ENCODE assay signal across 21 cellular contexts in the genomic region with DNA sequence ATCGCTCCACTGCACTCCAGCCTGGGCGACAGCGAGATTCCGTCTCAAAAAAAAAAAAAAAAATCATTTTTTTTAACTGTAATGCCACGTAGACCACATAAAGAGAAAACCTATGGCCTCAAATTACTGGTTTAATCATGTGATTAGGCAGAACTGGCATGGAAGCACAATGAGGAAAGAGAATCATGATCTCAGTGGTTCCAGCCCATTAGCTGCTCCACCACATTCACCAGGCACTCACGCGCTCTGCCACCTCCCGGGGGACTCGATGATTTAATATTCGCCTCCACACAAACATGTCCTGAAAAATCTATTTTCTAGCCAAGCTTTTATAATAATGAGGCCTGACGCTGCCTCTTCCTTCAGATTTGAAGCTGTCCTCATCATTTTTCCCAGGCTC.
"Had no signal": no experiment of that assay in that cellular context is flagged by ENCODE, and none has a peak within 500 bp of the region (broad histone marks: within the 10 kb centered on the region; RNA-seq: fewer than 3 reads in every experiment).

No MANE protein-coding gene starts in this region.

- H3K4me3 ChIP-seq: adrenal gland, left lung, spleen, upper lobe of right lung had no signal

- H3K27me3 Mint-ChIP-seq: stimulated activated memory B cell treated with anti-CD40 and anti-IgM and Interleukin-4, amounts not matched to agents 10 μg/mL and 1 μg/mL and 100 μg/mL, for 72 hours had no signal

- ATAC-seq: activated CD8-positive, alpha-beta T cell treated with anti-CD3 and anti-CD28 coated beads, Interleukin-2, amount 10 ng/mL, durations not matched to agents 7 days and 5 days; esophagus mucosa; left lung; stimulated activated memory B cell treated with anti-CD40 and anti-IgM and Interleukin-4, amounts not matched to agents 10 μg/mL and 1 μg/mL and 100 μg/mL, for 72 hours; upper lobe of right lung had no signal

- H3K27ac Mint-ChIP-seq: activated CD4-positive, alpha-beta T cell treated with anti-CD3 and anti-CD28 coated beads, Interleukin-2, amount 10 ng/mL, durations not matched to agents 24 days and 14 days; activated CD8-positive, alpha-beta T cell treated with anti-CD3 and anti-CD28 coated beads, Interleukin-2, amount 10 ng/mL, durations not matched to agents 7 days and 5 days; activated T-cell treated with anti-CD3 and anti-CD28 coated beads, Interleukin-2, amount 50 U/mL, for 24 hours; nephron; stimulated activated memory B cell treated with anti-CD40 and anti-IgM and Interleukin-4, amounts not matched to agents 10 μg/mL and 1 μg/mL and 100 μg/mL, for 72 hours had no signal

- H3K4me1 Mint-ChIP-seq: activated CD4-positive, alpha-beta T cell treated with anti-CD3 and anti-CD28 coated beads, Interleukin-2, amount 10 ng/mL, durations not matched to agents 24 days and 14 days; nephron; stimulated activated memory B cell treated with anti-CD40 and anti-IgM and Interleukin-4, amounts not matched to agents 10 μg/mL and 1 μg/mL and 100 μg/mL, for 72 hours had no signal

- H3K9me3 ChIP-seq: adrenal gland, left lung, upper lobe of right lung had no signal

- DNase-seq: activated CD4-positive, alpha-beta T cell treated with anti-CD3 and anti-CD28 coated beads, Interleukin-2, amount 10 ng/mL, durations not matched to agents 24 days and 14 days; activated CD4-positive, CD25-positive, alpha-beta regulatory T cell; activated CD8-positive, alpha-beta T cell treated with anti-CD3 and anti-CD28 coated beads, Interleukin-2, amount 10 ng/mL, durations not matched to agents 7 days and 5 days; activated naive CD4-positive, alpha-beta T cell treated with anti-CD3 and anti-CD28 coated beads, Interleukin-2, amount 50 U/mL, for 16 hours; activated T-cell treated with anti-CD3 and anti-CD28 coated beads, Interleukin-2, amount 50 U/mL, for 24 hours; adrenal gland; cerebellar nuclear complex; effector CD4-positive, alpha-beta T cell; hippocampal formation; islet precursor cell; left lung; midbrain; posterior cingulate gyrus; retina; spleen; stimulated activated CD4-positive, alpha-beta T cell treated with anti-CD3 and anti-CD28 coated beads, Interleukin-4, amount 100 ng/mL, for 4 hours; T-helper 9 cell; upper lobe of right lung had no signal

- H3K27ac ChIP-seq: adrenal gland, left lung, spleen, upper lobe of right lung had no signal

- H3K36me3 ChIP-seq: adrenal gland, left lung, spleen, upper lobe of right lung had no signal

- H3K4me3 Mint-ChIP-seq: activated CD4-positive, alpha-beta T cell treated with anti-CD3 and anti-CD28 coated beads, Interleukin-2, amount 10 ng/mL, durations not matched to agents 24 days and 14 days; activated CD8-positive, alpha-beta T cell treated with anti-CD3 and anti-CD28 coated beads, Interleukin-2, amount 10 ng/mL, durations not matched to agents 7 days and 5 days; activated T-cell treated with anti-CD3 and anti-CD28 coated beads, Interleukin-2, amount 50 U/mL, for 24 hours; nephron; stimulated activated memory B cell treated with anti-CD40 and anti-IgM and Interleukin-4, amounts not matched to agents 10 μg/mL and 1 μg/mL and 100 μg/mL, for 72 hours had no signal

- H3K4me1 ChIP-seq: adrenal gland, left lung, spleen, upper lobe of right lung had no signal

- H3K27me3 ChIP-seq: adrenal gland, left lung, spleen, upper lobe of right lung had no signal
